In genomic region chr14:105537580-105538474, GRCh38 we compare ENCODE assay signal across 8 cellular contexts. TPM values are rescaled to one million over a fixed set of nuclear protein-coding genes. Genes with fewer than 3 reads are reported as not detected.
DNase-seq lines count a peak whose midpoint lies in the region; ATAC-seq and TF ChIP-seq lines count a peak whose summit lies in the region.

No MANE protein-coding gene starts in this region.

- no peak overlapping the region for H3K4me3 ChIP-seq in GM23248

- H3K36me3 ChIP-seq in GM23248 (ENCODE audit: low read depth), result no peaks in the 10 kb centered on the region

- no peaks in the 10 kb centered on the region for H3K9me2 ChIP-seq in GM23248 (ENCODE audit: insufficient read depth)

- WGBS in GM23248 (ENCODE audit: low coverage in 1 of 2, low lambda C conversion rate in 2 of 2, missing lambda C conversion rate in 2 of 2), 2 experiments, result 12 to 18% methylated on average over 23 to 30 of the region's 30 CpGs

- H3F3A ChIP-seq in GM23248 (ENCODE audit: insufficient read depth), result no peaks in the 10 kb centered on the region

- H3K27ac ChIP-seq in GM23248, result no peak overlapping the region

- no peaks in the 10 kb centered on the region; the same call in 1 of the 2 replicates for H3K27me3 ChIP-seq in GM23248 (replicated peaks; ENCODE audit: insufficient read depth)

- no peak overlapping the region for H2AFZ ChIP-seq in GM23248

- TF ChIP-seq CTCF in AG09319 (IDR thresholded peaks at IDR 0.05; ENCODE audit: low read depth, low read length), result peak; percentile 91

- no peak overlapping the region for H3K4me2 ChIP-seq in GM23248 (ENCODE audit: unreplicated experiment)

- no peaks in the 10 kb centered on the region for H3K9me3 ChIP-seq in GM23248 (ENCODE audit: low read depth)

- no peak for ATAC-seq in HG02938 (IDR thresholded peaks at IDR 0.05; ENCODE audit: unreplicated experiment)

- DNase-seq in AG09319 (ENCODE audit: extremely low read depth, low read depth) (no peak), GM23248 (peak; percentile 38), T-helper 1 cell (peak; percentile 36 to 66 (median 58)), hepatic stellate cell (ENCODE audit: low spot score) (peak; percentile 79), Ammon's horn (ENCODE audit: low spot score) (no peak)
- peak; percentile 49 for DNase-seq in activated naive CD8-positive, alpha-beta T cell treated with anti-CD3 and anti-CD28 coated beads, Interleukin-2, amount 50 U/mL, for 16 hours (ENCODE audit: low read depth, low spot score)
- DNase-seq in stimulated activated CD4-positive, alpha-beta T cell treated with anti-CD3 and anti-CD28 coated beads, Interleukin-15, amount 100 ng/mL, for 1 hour (ENCODE audit: low read depth in 1 of 2, low spot score in 1 of 2), result peak; percentile 58 to 64

- no peak overlapping the region for H3K9ac ChIP-seq in GM23248

- in situ Hi-C loops in GM23248 (cut with MboI), result no loop called here

- no peaks in the 10 kb centered on the region for H3K4me1 ChIP-seq in GM23248 (ENCODE audit: insufficient read depth)

- no peaks in the 10 kb centered on the region for H4K20me1 ChIP-seq in GM23248 (ENCODE audit: insufficient read depth)

- H3K79me2 ChIP-seq in GM23248 (ENCODE audit: insufficient read depth), result no peaks in the 10 kb centered on the region

RNA-seq across cellular contexts. Expression of gene TMEM121, which starts 11.4 kb away (rescaled TPM):
- total RNA-seq in GM23248 (2014; rRNA removed; shearing (Covaris generic)), result 11.1 and 20.5 TPM in 2 replicates
- polyA plus RNA-seq in GM23248 (2016; fragmentation: Nextera tagmentation; extraction: Ambion mirVana), result 4.1 and 5.8 TPM in 2 replicates

RNA-seq across cellular contexts. Expression of gene TEDC1, which starts 46.8 kb away (rescaled TPM):
- total RNA-seq in GM23248 (2014; rRNA removed; shearing (Covaris generic)), result 8.7 and 9.8 TPM in 2 replicates
- 4.0 and 6.4 TPM in 2 replicates for polyA plus RNA-seq in GM23248 (2016; fragmentation: Nextera tagmentation; extraction: Ambion mirVana)

RNA-seq across cellular contexts. Expression of gene CRIP1, which starts 51.1 kb away (rescaled TPM):
- total RNA-seq in GM23248 (2014; rRNA removed; shearing (Covaris generic)), result 1.8 and 12.3 TPM in 2 replicates
- polyA plus RNA-seq in GM23248 (2016; fragmentation: Nextera tagmentation; extraction: Ambion mirVana), result 32.7 and 37.7 TPM in 2 replicates

Comparison
In these comparisons a context has a peak if more than half of its experiments do, and no peak if none do; other contexts are left out.
1. DNase-seq: peak in GM23248 (single experiment), T-helper 1 cell (5 of 5), activated naive CD8-positive, alpha-beta T cell treated with anti-CD3 and anti-CD28 coated beads, Interleukin-2, amount 50 U/mL, for 16 hours (single experiment), hepatic stellate cell (single experiment) and stimulated activated CD4-positive, alpha-beta T cell treated with anti-CD3 and anti-CD28 coated beads, Interleukin-15, amount 100 ng/mL, for 1 hour (2 of 2); none in AG09319 (single experiment) and Ammon's horn (single experiment).